ENCODE assay signal across 9 cellular contexts in the genomic region with DNA sequence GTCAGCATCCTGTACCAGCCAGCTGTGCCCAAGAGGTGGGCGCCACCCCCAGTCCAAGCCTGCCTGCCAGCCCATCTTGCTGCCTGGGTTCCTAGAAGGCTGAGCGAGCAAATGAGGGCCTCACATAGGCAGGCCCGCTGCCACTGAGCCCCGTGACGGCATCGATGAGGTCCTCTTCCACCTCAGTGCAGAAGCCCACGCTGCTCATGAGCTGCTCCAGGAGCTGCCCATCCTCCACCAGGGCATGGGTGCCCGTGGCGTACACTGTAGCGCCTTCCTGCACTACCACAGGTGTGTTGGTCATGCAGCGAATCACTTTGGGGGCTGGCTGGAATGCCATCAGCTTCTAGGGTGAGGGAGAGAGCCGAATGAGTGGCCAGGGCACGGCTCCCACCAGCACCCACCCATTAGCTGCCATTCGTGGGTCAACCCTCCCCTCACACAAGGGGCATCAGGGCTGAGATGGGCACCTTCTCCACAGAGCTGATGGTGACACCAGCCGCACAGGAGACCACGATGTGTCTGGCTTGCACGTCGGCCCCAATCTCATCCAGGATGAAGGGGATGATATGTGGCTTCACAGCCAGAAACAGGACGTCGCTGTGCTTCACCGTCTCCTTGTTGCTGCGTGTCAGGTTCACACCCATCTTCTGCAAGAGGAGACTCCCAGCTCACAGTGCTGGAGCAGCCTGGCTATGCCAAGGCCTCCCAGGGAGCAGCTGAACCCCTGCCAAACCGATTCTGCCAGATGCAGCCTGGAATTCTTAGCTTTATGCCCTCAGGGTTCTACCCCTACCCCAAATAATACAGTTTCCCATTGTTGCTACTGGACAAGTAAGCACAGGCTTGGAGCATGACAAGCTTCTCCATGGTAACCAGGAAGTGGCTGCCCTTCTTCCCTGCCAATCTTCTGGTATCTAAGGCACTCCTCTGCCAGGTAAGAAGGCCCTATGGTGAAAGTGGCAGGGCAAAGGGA. TPM values are rescaled to one million over a fixed set of nuclear protein-coding genes. Genes with fewer than 3 reads are reported as not detected.
DNase-seq lines count a peak whose midpoint lies in the region; ATAC-seq and TF ChIP-seq lines count a peak whose summit lies in the region.
"Had no signal": no experiment of that assay in that cellular context is flagged by ENCODE, and none has a peak within 500 bp of the region (broad histone marks: within the 10 kb centered on the region; RNA-seq: fewer than 3 reads in every experiment).

No MANE protein-coding gene starts in this region.

- peaks cover 49% of the 10 kb centered on the region for H3K4me1 Mint-ChIP-seq in activated naive CD4-positive, alpha-beta T cell treated with anti-CD3 and anti-CD28 coated beads, Interleukin-2, amount 50 U/mL, for 24 hours

- peak overlapping the region; percentile 35 for H3K27ac Mint-ChIP-seq in activated naive CD4-positive, alpha-beta T cell treated with anti-CD3 and anti-CD28 coated beads, Interleukin-2, amount 50 U/mL, for 24 hours

- CTCF ChIA-PET in GM10248 (lab: Yijun Ruan, JAX) = interaction anchor here (0.8 to 7.6 kb wide), 7 partner anchors 11 to 447 kb away, joined by 3 to 43 read pairs (median 4); partner anchors contain the start of gene SRP9

- H3K27ac ChIP-seq in OCI-LY3 (ENCODE audit: low read length) (no peak overlapping the region), esophagus squamous epithelium (peak overlapping the region; percentile 90 to 96 (median 94))

- intact Hi-C loops in esophagus squamous epithelium (cut with DNase I) = no loop called here

- peaks cover 20% of the 10 kb centered on the region for H4K20me1 ChIP-seq in OCI-LY3 (ENCODE audit: insufficient read depth, low read length)

- no peak for DNase-seq in activated naive CD4-positive, alpha-beta T cell treated with anti-CD3 and anti-CD28 coated beads, Interleukin-2, amount 50 U/mL, for 16 hours
- DNase-seq in esophagus squamous epithelium (lab: John Stamatoyannopoulos, UW) (no peak), ureter (ENCODE audit: low spot score) (peak; percentile 79), globus pallidus (ENCODE audit: low spot score) (no peak), GM10248 (ENCODE audit: extremely low spot score) (no peak)
- DNase-seq: NCI-H1092 treated with DMSO at 0.1 percent for 48 hours had no signal

- H3K9me3 ChIP-seq in OCI-LY3 (ENCODE audit: insufficient read depth, low read length) (no peaks in the 10 kb centered on the region), esophagus squamous epithelium (no peaks in the 10 kb centered on the region)

- 38 to 67% methylated on average over 4 to 5 of the region's 23 CpGs for WGBS in esophagus squamous epithelium, 2 donors

- no peak for ATAC-seq in HG02642 (IDR thresholded peaks at IDR 0.05; ENCODE audit: poor library complexity, unreplicated experiment)

- H2AFZ ChIP-seq in OCI-LY3 (ENCODE audit: low read depth, low read length) = no peak overlapping the region

- TF ChIP-seq POLR2A in esophagus squamous epithelium (IDR thresholded peaks at IDR 0.05) = no peak

- POLR2A ChIA-PET in GM10248 (lab: Yijun Ruan, JAX) = no interaction called here

- H3K4me1 ChIP-seq in OCI-LY3 (ENCODE audit: low read length) (peaks cover 48% of the 10 kb centered on the region), esophagus squamous epithelium (peaks cover 32 to 62% (median 37%) of the 10 kb centered on the region in 3 donors)

- H3K27me3 Mint-ChIP-seq in activated naive CD4-positive, alpha-beta T cell treated with anti-CD3 and anti-CD28 coated beads, Interleukin-2, amount 50 U/mL, for 24 hours = no peaks in the 10 kb centered on the region

- H3K9me3 Mint-ChIP-seq in activated naive CD4-positive, alpha-beta T cell treated with anti-CD3 and anti-CD28 coated beads, Interleukin-2, amount 50 U/mL, for 24 hours = no peaks in the 10 kb centered on the region

- peak overlapping the region; percentile 93 for H3K4me2 ChIP-seq in OCI-LY3 (ENCODE audit: low read length)

- H3K4me3 ChIP-seq in OCI-LY3 (ENCODE audit: low read length) (peak overlapping the region; percentile 86; the same call in 1 of the 2 replicates), esophagus squamous epithelium (peak overlapping the region in 1 of 4 donors; percentile 99)

- H3K36me3 ChIP-seq in OCI-LY3 (replicated peaks; ENCODE audit: low read depth, low read length) (peaks cover 50% of the 10 kb centered on the region), esophagus squamous epithelium (peaks cover 0 to 31% (median 0%) of the 10 kb centered on the region in 3 donors)

- peaks cover 42% of the 10 kb centered on the region for H3K79me2 ChIP-seq in OCI-LY3 (ENCODE audit: low read length)

- TF ChIP-seq CTCF in OCI-LY3 (IDR thresholded peaks at IDR 0.05; ENCODE audit: low read depth, low read length) (no peak), esophagus squamous epithelium (IDR thresholded peaks at IDR 0.05) (no peak), GM10248 (IDR thresholded peaks at IDR 0.05; ENCODE audit: control extremely low read depth, extremely low read depth, low read depth, missing control alignments) (no peak)

- peak overlapping the region; percentile 44 for H3K4me3 Mint-ChIP-seq in activated naive CD4-positive, alpha-beta T cell treated with anti-CD3 and anti-CD28 coated beads, Interleukin-2, amount 50 U/mL, for 24 hours

- no peak overlapping the region; the same call in 1 of the 2 replicates for H3K9ac ChIP-seq in OCI-LY3 (ENCODE audit: low read length)

- no peaks in the 10 kb centered on the region for H3K27me3 ChIP-seq in OCI-LY3 (ENCODE audit: low read depth, low read length)
- H3K27me3 ChIP-seq in esophagus squamous epithelium = no peaks in the 10 kb centered on the region

- H3K36me3 Mint-ChIP-seq in activated naive CD4-positive, alpha-beta T cell treated with anti-CD3 and anti-CD28 coated beads, Interleukin-2, amount 50 U/mL, for 24 hours = peaks cover 14% of the 10 kb centered on the region

RNA-seq across cellular contexts. Expression of gene PYCR2, which starts 2.0 kb away (rescaled TPM):
- 10 to 100 TPM; 23.0 to 35.1 (median 28.0) TPM for total RNA-seq in esophagus squamous epithelium
- 106 TPM for total RNA-seq in ureter

RNA-seq across cellular contexts. Expression of gene LEFTY2, which starts 19.0 kb away (rescaled TPM):
- total RNA-seq in esophagus squamous epithelium = not detected
- total RNA-seq in ureter = 0.26 TPM

RNA-seq across cellular contexts. Expression of gene LEFTY1, which starts 33.1 kb away (rescaled TPM):
- total RNA-seq in esophagus squamous epithelium (not detected), ureter (0.60 TPM)

RNA-seq across cellular contexts. Expression of gene TMEM63A, which starts 39.8 kb away (rescaled TPM):
- total RNA-seq in esophagus squamous epithelium (10 to 100 TPM in 3 of 4 donors, 1 to 10 TPM in 1; 9.8 to 27.1 (median 18.3) TPM), ureter (191 TPM)
